Comparison of ENCODE assay signal across 18 cellular contexts in the genomic region with DNA sequence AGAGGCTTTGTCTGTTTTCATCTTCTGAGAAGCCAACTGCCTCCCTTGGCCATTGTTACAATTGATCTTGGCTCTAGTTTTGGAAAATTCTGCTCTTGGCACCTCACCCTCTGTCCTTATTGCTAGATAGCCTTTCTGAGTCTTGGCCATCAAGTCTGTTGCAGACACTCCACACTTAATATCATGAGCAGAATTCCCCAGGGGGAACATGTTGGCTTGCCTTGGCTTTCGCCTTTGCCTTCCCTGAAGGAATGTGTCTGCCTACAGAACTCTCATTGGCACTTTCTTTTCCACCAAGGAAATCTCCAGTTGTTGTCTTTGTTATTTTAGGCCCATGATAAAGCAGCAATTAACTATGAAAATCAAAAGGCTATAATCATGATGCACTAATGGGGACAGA. TPM values are rescaled to one million over a fixed set of nuclear protein-coding genes. Genes with fewer than 3 reads are reported as not detected.
DNase-seq lines count a peak whose midpoint lies in the region; ATAC-seq and TF ChIP-seq lines count a peak whose summit lies in the region.
"Had no signal": no experiment of that assay in that cellular context is flagged by ENCODE, and none has a peak within 500 bp of the region (broad histone marks: within the 10 kb centered on the region; RNA-seq: fewer than 3 reads in every experiment).

No MANE protein-coding gene starts in this region.

- H3K27ac Mint-ChIP-seq in T-helper 17 cell = peak overlapping the region; percentile 75
- H3K27ac Mint-ChIP-seq: activated naive CD8-positive, alpha-beta T cell treated with anti-CD3 and anti-CD28 coated beads, Interleukin-2, amount 10 ng/mL, durations not matched to agents 7 days and 5 days; stimulated activated memory B cell treated with anti-CD40 and anti-IgM and Interleukin-4, amounts not matched to agents 10 μg/mL and 1 μg/mL and 100 μg/mL, for 72 hours had no signal

- peaks cover 13% of the 10 kb centered on the region for H3K36me3 ChIP-seq in smooth muscle cell (ENCODE audit: low read depth)
- H3K36me3 ChIP-seq in effector memory CD4-positive, alpha-beta T cell (ENCODE audit: control insufficient read depth, insufficient read depth, low read length) = peaks cover 30% of the 10 kb centered on the region

- ATAC-seq in T-helper 17 cell = no peak
- ATAC-seq: lower lobe of right lung; stimulated activated memory B cell treated with anti-CD40 and anti-IgM and Interleukin-4, amounts not matched to agents 10 μg/mL and 1 μg/mL and 100 μg/mL, for 72 hours had no signal

- peaks cover 33% of the 10 kb centered on the region for H3F3A ChIP-seq in smooth muscle cell (ENCODE audit: low read depth)

- peak overlapping the region; percentile 79 for H3K27ac ChIP-seq in smooth muscle cell (ENCODE audit: low read depth)
- no peak overlapping the region for H3K27ac ChIP-seq in effector memory CD4-positive, alpha-beta T cell (ENCODE audit: insufficient read depth, low read length, poor library complexity, severe bottlenecking)
- H3K27ac ChIP-seq: 22Rv1, HL-60 had no signal

- peaks cover 11% of the 10 kb centered on the region for H3K4me1 Mint-ChIP-seq in T-helper 17 cell

- peaks cover 20% of the 10 kb centered on the region for H3K4me1 ChIP-seq in smooth muscle cell (ENCODE audit: low read depth)
- peaks cover 4% of the 10 kb centered on the region for H3K4me1 ChIP-seq in effector memory CD4-positive, alpha-beta T cell (ENCODE audit: control insufficient read depth, insufficient read depth, low read length, poor library complexity, severe bottlenecking)

- 91% methylated on average over 1 of the region's 1 CpG for WGBS in smooth muscle cell (ENCODE audit: low lambda C conversion rate)

- H3K36me3 Mint-ChIP-seq in T-helper 17 cell (ENCODE audit: low read depth) = peaks cover 2% of the 10 kb centered on the region

- no peak for TF ChIP-seq CTCF in fibroblast of the aortic adventitia (IDR thresholded peaks at IDR 0.05; ENCODE audit: insufficient read depth, low read length)
- no peak for TF ChIP-seq CTCF in smooth muscle cell (IDR thresholded peaks at IDR 0.05; ENCODE audit: borderline replicate concordance, insufficient read depth, poor library complexity, severe bottlenecking)

- H3K4me3 ChIP-seq in fibroblast of the aortic adventitia (ENCODE audit: low read depth, low read length) (no peak overlapping the region), smooth muscle cell (no peak overlapping the region)
- no peak overlapping the region for H3K4me3 ChIP-seq in effector memory CD4-positive, alpha-beta T cell (ENCODE audit: insufficient read depth, low read depth, low read length, poor library complexity, severe bottlenecking)
- H3K4me3 ChIP-seq: lower lobe of right lung, transverse colon had no signal

- no peak overlapping the region for H3K9ac ChIP-seq in smooth muscle cell (ENCODE audit: low read depth)

- H4K20me1 ChIP-seq in smooth muscle cell (ENCODE audit: low read depth) = no peaks in the 10 kb centered on the region

- no peaks in the 10 kb centered on the region for H3K27me3 Mint-ChIP-seq in T-helper 17 cell
- H3K27me3 Mint-ChIP-seq: activated naive CD8-positive, alpha-beta T cell treated with anti-CD3 and anti-CD28 coated beads, Interleukin-2, amount 10 ng/mL, durations not matched to agents 7 days and 5 days had no signal

- peak overlapping the region; percentile 47 for H3K4me2 ChIP-seq in smooth muscle cell

- H3K9me3 ChIP-seq in T-helper 17 cell (ENCODE audit: control insufficient read depth, low read length, poor library complexity, severe bottlenecking) (no peaks in the 10 kb centered on the region), smooth muscle cell (replicated peaks; ENCODE audit: low read depth) (no peaks in the 10 kb centered on the region)
- no peaks in the 10 kb centered on the region for H3K9me3 ChIP-seq in effector memory CD4-positive, alpha-beta T cell (ENCODE audit: control insufficient read depth, low read length)
- H3K9me3 ChIP-seq: lower lobe of right lung, transverse colon had no signal

- H3K79me2 ChIP-seq in smooth muscle cell (ENCODE audit: low read depth) = no peaks in the 10 kb centered on the region

- DNase-seq in NCI-H82 (lab: John Stamatoyannopoulos, UW) (peak; percentile 28), NCI-H82 treated with DMSO at 0.1 percent for 48 hours (lab: John Stamatoyannopoulos, UW; ENCODE audit: unreplicated experiment) (no peak), T-helper 17 cell (no peak), fibroblast of the aortic adventitia (ENCODE audit: low read depth) (peak; percentile 82), smooth muscle cell (lab: John Stamatoyannopoulos, UW; ENCODE audit: unreplicated experiment) (no peak), NCI-H2171 treated with DMSO at 0.1 percent for 48 hours (lab: John Stamatoyannopoulos, UW) (no peak), globus pallidus (ENCODE audit: low spot score) (no peak)
- no peak for DNase-seq in effector memory CD4-positive, alpha-beta T cell
- DNase-seq: activated CD4-positive, alpha-beta T cell treated with anti-CD3 and anti-CD28 coated beads, Interleukin-2, amount 50 U/mL, for 1 hour; activated naive CD8-positive, alpha-beta T cell treated with anti-CD3 and anti-CD28 coated beads, Interleukin-2, amount 10 ng/mL, durations not matched to agents 7 days and 5 days; central memory CD4-positive, alpha-beta T cell; DMS79 treated with DMSO at 0.1 percent for 48 hours; lower lobe of right lung; NCI-H2029 treated with DMSO at 0.1 percent for 48 hours had no signal

- H2AFZ ChIP-seq in smooth muscle cell (ENCODE audit: low read depth) = no peak overlapping the region

- H3K4me3 Mint-ChIP-seq in T-helper 17 cell = no peak overlapping the region
- H3K4me3 Mint-ChIP-seq: activated naive CD8-positive, alpha-beta T cell treated with anti-CD3 and anti-CD28 coated beads, Interleukin-2, amount 10 ng/mL, durations not matched to agents 7 days and 5 days; stimulated activated memory B cell treated with anti-CD40 and anti-IgM and Interleukin-4, amounts not matched to agents 10 μg/mL and 1 μg/mL and 100 μg/mL, for 72 hours had no signal

- H3K27me3 ChIP-seq in smooth muscle cell (ENCODE audit: low read depth) = no peaks in the 10 kb centered on the region
- no peaks in the 10 kb centered on the region for H3K27me3 ChIP-seq in effector memory CD4-positive, alpha-beta T cell (replicated peaks; ENCODE audit: control insufficient read depth, insufficient read depth, low read length, poor library complexity, severe bottlenecking)
- H3K27me3 ChIP-seq: transverse colon had no signal

RNA-seq across cellular contexts. Expression of gene LDLRAP1, which starts 42.7 kb away (rescaled TPM):
- 10 to 100 TPM; 90.3 to 96.6 TPM for total RNA-seq in T-helper 17 cell
- 5.3 and 12.4 TPM in 2 replicates for total RNA-seq in fibroblast of the aortic adventitia (ENCODE audit: low replicate concordance)
- total RNA-seq in smooth muscle cell = 16.2 and 19.5 TPM in 2 replicates
- polyA plus RNA-seq in smooth muscle cell = 30.5 and 39.0 TPM in 2 replicates

Comparison
In these comparisons a context has a peak if more than half of its experiments do, and no peak if none do; other contexts are left out.
1. DNase-seq: peak in NCI-H82 (single experiment) and fibroblast of the aortic adventitia (single experiment); none in NCI-H82 treated with DMSO at 0.1 percent for 48 hours (single experiment), T-helper 17 cell (0 of 3), smooth muscle cell (single experiment), effector memory CD4-positive, alpha-beta T cell (0 of 3), NCI-H2171 treated with DMSO at 0.1 percent for 48 hours (single experiment) and globus pallidus (single experiment).